In the genomic region with DNA sequence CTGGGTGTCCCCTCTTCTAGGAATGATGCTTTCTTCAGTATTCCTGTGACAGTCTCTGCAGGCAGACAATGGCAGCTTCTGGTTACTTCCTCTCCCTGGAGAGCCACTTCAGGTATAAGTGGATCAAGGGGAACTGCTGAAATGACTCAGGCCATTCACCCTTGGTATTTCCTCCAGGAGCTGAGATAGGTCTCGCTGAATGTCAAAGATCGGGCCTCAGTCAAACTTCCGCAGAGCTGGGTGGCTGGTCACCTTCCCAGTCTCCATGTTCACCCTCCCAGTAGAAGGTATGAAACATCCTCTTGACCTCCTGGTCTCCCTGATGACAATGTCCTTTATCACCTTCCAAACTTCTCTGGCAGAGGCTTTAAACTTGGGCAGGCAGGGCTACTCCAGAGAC, we compare ENCODE assay signal across 21 cellular contexts. TPM values are rescaled to one million over a fixed set of nuclear protein-coding genes. Genes with fewer than 3 reads are reported as not detected.
"Had no signal": no experiment of that assay in that cellular context is flagged by ENCODE, and none has a peak within 500 bp of the region (broad histone marks: within the 10 kb centered on the region; RNA-seq: fewer than 3 reads in every experiment).

No MANE protein-coding gene starts in this region.

- H3K27ac ChIP-seq: ascending aorta, dorsolateral prefrontal cortex, right atrium auricular region, stomach, thoracic aorta had no signal

- H3K4me1 ChIP-seq: ascending aorta, prostate gland had no signal

- H3K9me3 ChIP-seq: ascending aorta, mucosa of descending colon, prostate gland, right atrium auricular region, stomach, thoracic aorta had no signal

- H3K4me3 ChIP-seq: ascending aorta, dorsolateral prefrontal cortex, mucosa of descending colon, prostate gland, right atrium auricular region, stomach, thoracic aorta had no signal

- ATAC-seq: activated T-cell treated with anti-CD3 and anti-CD28 coated beads, Interleukin-2, amount 50 U/mL, for 72 hours; left lobe of liver; mucosa of descending colon; stimulated activated effector memory CD8-positive, alpha-beta T cell treated with anti-CD3 and anti-CD28 coated beads, Interleukin-12 subunit alpha, Interleukin-12 subunit beta, amount 100 ng/mL, for 72 hours had no signal

- H3K36me3 ChIP-seq: ascending aorta, prostate gland, right atrium auricular region, stomach, thoracic aorta had no signal

- DNase-seq: activated CD4-positive, alpha-beta T cell treated with anti-CD3 and anti-CD28 coated beads, Interleukin-2, amount 50 U/mL, for 4 hours; activated effector memory CD4-positive, alpha-beta T cell treated with anti-CD3 and anti-CD28 coated beads, Interleukin-2, amount 50 U/mL, for 16 hours; activated T-cell treated with anti-CD3 and anti-CD28 coated beads, Interleukin-2, amount 50 U/mL, for 72 hours; dorsolateral prefrontal cortex; erythroblast; kidney; mucosa of descending colon; naive B cell; stimulated activated CD4-positive, alpha-beta T cell treated with anti-CD3 and anti-CD28 coated beads, Interleukin-15, amount 100 ng/mL, for 24 hours; stimulated activated CD4-positive, alpha-beta T cell treated with anti-CD3 and anti-CD28 coated beads, Interleukin-2, amount 100 ng/mL, for 48 hours; stomach had no signal

- FAIRE-seq: frontal cortex, kidney, TTC549 had no signal

RNA-seq across cellular contexts. Expression of a gene that starts 1.8 kb away (rescaled TPM):
- total RNA-seq: ascending aorta, chondrocyte, frontal cortex, right atrium auricular region, skeletal muscle tissue, stomach had no signal
